16 cellular contexts compared by ENCODE assay signal in genomic region chr9:72497476-72498065, GRCh38. TPM values are rescaled to one million over a fixed set of nuclear protein-coding genes. Genes with fewer than 3 reads are reported as not detected.
"Had no signal": no experiment of that assay in that cellular context is flagged by ENCODE, and none has a peak within 500 bp of the region (broad histone marks: within the 10 kb centered on the region; RNA-seq: fewer than 3 reads in every experiment).

No MANE protein-coding gene starts in this region.

- H3K36me3 ChIP-seq: gastrocnemius medialis, heart right ventricle, thyroid gland had no signal

- H3K27ac ChIP-seq: coronary artery, gastrocnemius medialis, heart right ventricle, thyroid gland, VCaP had no signal

- DNase-seq: activated CD4-positive, alpha-beta T cell treated with anti-CD3 and anti-CD28 coated beads for 4 hours; activated CD8-positive, alpha-beta T cell treated with anti-CD3 and anti-CD28 coated beads, Interleukin-2, amount 10 ng/mL, durations not matched to agents 7 days and 5 days; activated naive CD4-positive, alpha-beta T cell treated with Interleukin-2 at 50 U/mL for 16 hours; activated naive CD8-positive, alpha-beta T cell treated with anti-CD3 and anti-CD28 coated beads, Interleukin-2, amount 50 U/mL, for 24 hours; effector CD4-positive, alpha-beta T cell; gastrocnemius medialis; heart right ventricle; kidney glomerular epithelial cell; posterior cingulate gyrus; small intestine; T1000; thyroid gland had no signal

- H3K27me3 ChIP-seq: gastrocnemius medialis, heart right ventricle, thyroid gland had no signal

- H3K9me3 ChIP-seq: gastrocnemius medialis, heart right ventricle, thyroid gland had no signal

- H3K4me1 ChIP-seq: gastrocnemius medialis, heart right ventricle, thyroid gland had no signal

- FAIRE-seq: small intestine, urothelium cell line had no signal

- ATAC-seq: activated CD8-positive, alpha-beta T cell treated with anti-CD3 and anti-CD28 coated beads, Interleukin-2, amount 10 ng/mL, durations not matched to agents 7 days and 5 days; activated naive CD8-positive, alpha-beta T cell treated with anti-CD3 and anti-CD28 coated beads, Interleukin-2, amount 50 U/mL, for 24 hours; gastrocnemius medialis; heart right ventricle had no signal

- H3K4me3 ChIP-seq: coronary artery, gastrocnemius medialis, heart right ventricle, thyroid gland had no signal

RNA-seq across cellular contexts. Expression of gene TMC1, which starts 23.8 kb away (rescaled TPM):
- total RNA-seq: activated CD8-positive, alpha-beta T cell treated with anti-CD3 and anti-CD28 coated beads, Interleukin-2, amount 10 ng/mL, durations not matched to agents 7 days and 5 days; activated T-helper 1 cell treated with anti-CD3 and anti-CD28 coated beads, Interleukin-12 subunit alpha, Interleukin-12 subunit beta, Interleukin-2, Interleukin-4 antibody, amounts not matched to agents 30 ng/mL and 10 ng/mL and 1 ng/mL, durations not matched to agents 14 hours and 24 hours and 36 hours had no signal
